9 cellular contexts compared by ENCODE assay signal in genomic region chr1:243851765-243852164, GRCh38. TPM values are rescaled to one million over a fixed set of nuclear protein-coding genes. Genes with fewer than 3 reads are reported as not detected.
DNase-seq lines count a peak whose midpoint lies in the region; ATAC-seq, FAIRE-seq and TF ChIP-seq lines count a peak whose summit lies in the region.
"Had no signal": no experiment of that assay in that cellular context is flagged by ENCODE, and none has a peak within 500 bp of the region (broad histone marks: within the 10 kb centered on the region; RNA-seq: fewer than 3 reads in every experiment).

No MANE protein-coding gene starts in this region.

- SMC1A ChIA-PET in GM12878 (lab: Charles Lee; ENCODE audit: uncharacterized antibody, unreplicated experiment): no interaction called here

- no peak overlapping the region for H3K14ac ChIP-seq in IMR-90 (replicated peaks; ENCODE audit: low read depth, low read length)

- no peak overlapping the region for H2BK15ac ChIP-seq in IMR-90 (ENCODE audit: low read depth, low read length)

- TF ChIP-seq EP300 in GM12878 (IDR thresholded peaks at IDR 0.05; ENCODE audit: borderline replicate concordance in 1 of 2, control insufficient read depth in 1 of 2, low read depth in 2 of 2, low read length in 2 of 2): no peak

- FAIRE-seq in G401.6 (lab: Jason Lieb, UNC): peak; percentile 27
- FAIRE-seq in GM12878 (lab: Jason Lieb, UNC): no peak
- FAIRE-seq in GM12891 (lab: Jason Lieb, UNC): no peak

- H3K27me3 ChIP-seq in IMR-90 (ENCODE audit: control insufficient read depth, insufficient read depth, low read length) (no peaks in the 10 kb centered on the region), GM12878 (replicated peaks in 1 of 2; ENCODE audit: control insufficient read depth in 2 of 2, insufficient read depth in 2 of 2, low read length in 1 of 2) (no peaks in the 10 kb centered on the region; a peak in 1 of 4 replicates)

- no peak overlapping the region for H3K4me3 ChIP-seq in IMR-90 (ENCODE audit: insufficient read depth, low read depth, low read length)
- H3K4me3 ChIP-seq in GM12878: peak overlapping the region; percentile 75; the same call in 1 of the 2 replicates

- H3K36me3 Mint-ChIP-seq in nephron progenitor cell (ENCODE audit: low read depth): no peaks in the 10 kb centered on the region

- peaks cover 30% of the 10 kb centered on the region for H3K4me1 Mint-ChIP-seq in nephron progenitor cell

- H3K9me1 ChIP-seq in IMR-90 (ENCODE audit: insufficient read depth, low read length): no peaks in the 10 kb centered on the region

- H3K4me1 ChIP-seq in IMR-90 (ENCODE audit: control insufficient read depth, insufficient read depth, low read length) (no peaks in the 10 kb centered on the region; the same call in 1 of the 2 replicates), GM12878 (ENCODE audit: control insufficient read depth, insufficient read depth, low read length) (0 out of 2 replicates have a peak, but pooled peaks cover 7% of the 10 kb centered on the region)

- H2BK5ac ChIP-seq in IMR-90 (ENCODE audit: low read depth, low read length, poor library complexity, severe bottlenecking): no peak overlapping the region

- H3K27me3 Mint-ChIP-seq in nephron progenitor cell (ENCODE audit: low read depth, poor library complexity): peaks cover 8% of the 10 kb centered on the region

- CTCF ChIA-PET in IMR-90 (lab: Yijun Ruan, JAX) (no interaction called here), GM12878 (lab: Yijun Ruan, JAX) (no interaction called here)

- no peak overlapping the region for H2AK9ac ChIP-seq in IMR-90 (replicated peaks; ENCODE audit: low read depth, low read length, poor library complexity)

- no peak for ATAC-seq in IMR-90 (ENCODE audit: low read depth)
- no peak for ATAC-seq in GM12878

- H2AFZ ChIP-seq in IMR-90 (replicated peaks; ENCODE audit: low read length, poor library complexity) (no peak overlapping the region), GM12878 (ENCODE audit: control insufficient read depth, low read depth, low read length) (peak overlapping the region; percentile 70)

- H3K4me3 Mint-ChIP-seq in nephron progenitor cell: peak overlapping the region; percentile 95

- H3K27ac Mint-ChIP-seq in nephron progenitor cell: peak overlapping the region; percentile 76

- H4K8ac ChIP-seq in IMR-90 (ENCODE audit: low read depth in 2 of 2, low read length in 2 of 2): no peak overlapping the region

- H3K23ac ChIP-seq in IMR-90 (ENCODE audit: low read depth, low read length): 0 out of 2 replicates have a peak overlapping the region, but pooled peaks have one; percentile 52

- WGBS in IMR-90 (ENCODE audit: extremely low coverage in 2 of 2, insufficient read length in 1 of 2), 2 experiments: no CpG with 5 or more reads among the region's 3 CpGs
- WGBS in GM12878 (ENCODE audit: insufficient coverage, insufficient replicate concordance, low lambda C conversion rate, missing lambda C conversion rate): 58% methylated on average over 2 of the region's 3 CpGs

- TF ChIP-seq RAD21 in IMR-90 (IDR thresholded peaks at IDR 0.05; ENCODE audit: low read length) (no peak), GM12878 (IDR thresholded peaks at IDR 0.05; ENCODE audit: insufficient read depth, low read depth, low read length) (no peak)

- H3K4me2 ChIP-seq in IMR-90 (ENCODE audit: low read depth, low read length) (no peak overlapping the region), GM12878 (ENCODE audit: control insufficient read depth, insufficient read depth) (peak overlapping the region; percentile 81; the same call in 1 of the 2 replicates)

- H4K91ac ChIP-seq in IMR-90 (ENCODE audit: insufficient read depth, low read depth, low read length): no peak overlapping the region

- H3K79me1 ChIP-seq in IMR-90 (ENCODE audit: low read depth in 1 of 2, low read length in 2 of 2): peaks cover 5 to 16% of the 10 kb centered on the region in 2 experiments; a peak in 2 of 4 replicates

- no peak overlapping the region for H3K4ac ChIP-seq in IMR-90 (ENCODE audit: low read depth, low read length)

- H3K79me2 ChIP-seq in GM12878 (ENCODE audit: control insufficient read depth, insufficient read depth, low read length): no peaks in the 10 kb centered on the region

- no peak for TF ChIP-seq POLR2A in IMR-90 (IDR thresholded peaks at IDR 0.05; ENCODE audit: low read depth, low read length)
- no peak for TF ChIP-seq POLR2A in GM12878 (IDR thresholded peaks at IDR 0.05; ENCODE audit: low read depth, low read length)
- no peak for TF ChIP-seq POLR2A in GM12891 (IDR thresholded peaks at IDR 0.05; ENCODE audit: low read depth, low read length)

- no peaks in the 10 kb centered on the region for H3K9me3 Mint-ChIP-seq in nephron progenitor cell

- dilution Hi-C loops in IMR-90 (cut with HindIII; ENCODE audit: low sequenced_read_pairs, unreplicated experiment): no loop called here

- no peak overlapping the region for H2BK120ac ChIP-seq in IMR-90 (ENCODE audit: low read depth, low read length)

- RAD21 ChIA-PET in GM12878 (lab: Charles Lee; ENCODE audit: unreplicated experiment): no interaction called here

- DNase-seq in IMR-90: no peak
- DNase-seq in GM12878 (ENCODE audit: low read depth, low spot score): no peak
- DNase-seq in nephron progenitor cell: no peak
- DNase-seq in GM12891 (ENCODE audit: insufficient read length, low spot score): no peak
- no peak for DNase-seq in SKM-1 treated with dmso at 0.1 percent for 144 hours (lab: John Stamatoyannopoulos, UW; ENCODE audit: unreplicated experiment)
- no peak for DNase-seq in NCI-H2107 treated with DMSO at 0.1 percent for 48 hours (lab: John Stamatoyannopoulos, UW; ENCODE audit: unreplicated experiment)
- no peak for DNase-seq in stimulated activated CD4-positive, alpha-beta T cell treated with anti-CD3 and anti-CD28 coated beads, Interleukin-12 subunit alpha, Interleukin-12 subunit beta, amount 100 ng/mL, for 4 hours
- DNase-seq: islet precursor cell had no signal

- no peak overlapping the region for H3K18ac ChIP-seq in IMR-90 (ENCODE audit: low read depth, low read length)

- no peak overlapping the region for H4K5ac ChIP-seq in IMR-90 (ENCODE audit: low read depth, low read length)

- POLR2A ChIA-PET in IMR-90 (lab: Charles Lee; ENCODE audit: unreplicated experiment): no interaction called here
- POLR2A ChIA-PET in GM12878 (lab: Charles Lee): no interaction called here

- H3K9me3 ChIP-seq in IMR-90 (ENCODE audit: control insufficient read depth, insufficient read depth, low read length) (no peaks in the 10 kb centered on the region), GM12878 (replicated peaks; ENCODE audit: control insufficient read depth, insufficient read depth, low read length) (no peaks in the 10 kb centered on the region)

- BruUV-seq in IMR-90 (replicated peaks; lab: Mats Ljungman, UMichigan) (no TSS peak), GM12878 (replicated peaks; lab: Mats Ljungman, UMichigan) (no TSS peak)

- H4K20me1 ChIP-seq in IMR-90 (ENCODE audit: insufficient read depth, low read length) (peaks cover 14% of the 10 kb centered on the region; the same call in 1 of the 2 replicates), GM12878 (ENCODE audit: control insufficient read depth, insufficient read depth) (no peaks in the 10 kb centered on the region)

- H3K36me3 ChIP-seq in IMR-90 (ENCODE audit: control insufficient read depth, insufficient read depth, low read length) (no peaks in the 10 kb centered on the region), GM12878 (ENCODE audit: control insufficient read depth in 2 of 2, insufficient read depth in 2 of 2, low read length in 1 of 2) (no peaks in the 10 kb centered on the region)

- no peak for TF ChIP-seq CTCF in IMR-90 (conservative IDR thresholded peaks at IDR 0.05; ENCODE audit: low read depth, low read length)
- no peak for TF ChIP-seq CTCF in GM12878 (IDR thresholded peaks at IDR 0.05 in 2 of 3, conservative IDR thresholded peaks at IDR 0.05 in 1 of 3; ENCODE audit: control insufficient read depth in 2 of 3, extremely low read depth in 1 of 3, insufficient read depth in 1 of 3, low read depth in 3 of 3, low read length in 3 of 3)
- no peak for TF ChIP-seq CTCF in nephron progenitor cell (IDR thresholded peaks at IDR 0.05)

- H3K56ac ChIP-seq in IMR-90 (ENCODE audit: extremely low read depth, insufficient read depth, low read length): no peak overlapping the region

- H2BK20ac ChIP-seq in IMR-90 (ENCODE audit: low read depth, low read length): no peak overlapping the region

- intact Hi-C loops in IMR-90 (cut with micrococcal nuclease) (loop anchor here (2.0 kb wide), 3 partner anchors 65 to 507 kb away; no protein-coding TSS in a partner anchor), GM12878 (cut with micrococcal nuclease; ENCODE audit: unreplicated experiment) (no loop called here)

- H3K9ac ChIP-seq in IMR-90 (ENCODE audit: low read depth, low read length) (no peak overlapping the region), GM12878 (ENCODE audit: control insufficient read depth, insufficient read depth, low read length) (no peak overlapping the region)

- in situ Hi-C loops in IMR-90 (cut with MboI; ENCODE audit: low sequenced_read_pairs) (no loop called here), GM12878 (cut with MboI) (no loop called here)

- H2AK5ac ChIP-seq in IMR-90 (ENCODE audit: low read depth, low read length): no peak overlapping the region

- H3K27ac ChIP-seq in IMR-90 (ENCODE audit: insufficient read depth, low read length) (no peak overlapping the region), GM12878 (ENCODE audit: control insufficient read depth, insufficient read depth) (no peak overlapping the region)

RNA-seq across cellular contexts. Expression of gene AKT3, which starts 1.7 kb away (rescaled TPM):
- total RNA-seq in IMR-90 (2012; rRNA removed) (19.4 and 30.0 TPM in 2 replicates), GM12878 (2014; rRNA removed) (0.11 and 0.34 TPM in 2 replicates), GM12878 (2014; rRNA removed; fragmentation: Illumina TruSeq; extraction: Trizol) (0.27 and 0.32 TPM in 2 replicates), GM12878 (2021) (0.27 and 0.44 TPM in 2 replicates)
- polyA plus RNA-seq in IMR-90 (2012; rRNA removed) (13.6 and 15.2 TPM in 2 replicates), GM12878 (2011; rRNA removed) (0.48 and 0.63 TPM in 2 replicates), GM12878 (2014; fragmentation: Illumina TruSeq; extraction: Trizol) (0.10 and 0.56 TPM in 2 replicates), GM12878 (2014; fragmentation: Nextera tagmentation; extraction: Ambion mirVana) (under 1 TPM; 0.03 to 0.04 TPM), GM12878 (2014; rRNA removed) (0.05 and 0.09 TPM in 2 replicates), GM12878 (2016; fragmentation: Nextera tagmentation; extraction: Ambion mirVana) (under 1 TPM; 0.09 to 0.11 TPM)
- polyA plus RNA-seq in IMR-90 (2012; cell fraction: cytosol; rRNA removed): 5.0 and 7.1 TPM in 2 replicates
- polyA plus RNA-seq in IMR-90 (2012; cell fraction: nucleus; rRNA removed; ENCODE audit: low replicate concordance): 2.6 and 20.5 TPM in 2 replicates
- 2.0 and 2.6 TPM in 2 replicates for total RNA-seq in GM12878 (2013; cell fraction: nucleolus; rRNA removed)
- 2.1 TPM for polyA plus RNA-seq in GM12878 (2011; ENCODE audit: low read depth)
- 0.16 and 0.17 TPM in 2 replicates for polyA plus RNA-seq in GM12878 (2011; cell fraction: cytosol; rRNA removed)
- polyA plus RNA-seq in GM12878 (2011; cell fraction: nucleus; rRNA removed): 0.61 and 0.70 TPM in 2 replicates
- 2.5 and 4.6 TPM in 2 replicates for polyA plus RNA-seq in GM12878 (2012)
- 0.98 and 1.0 TPM in 2 replicates for polyA minus RNA-seq in GM12878 (2011; rRNA and poly(A)+ RNA removed)
- polyA minus RNA-seq in GM12878 (2011; cell fraction: cytosol; rRNA and poly(A)+ RNA removed): 0.21 TPM in 1 of 2 replicates, not detected in the other
- 0.73 and 0.86 TPM in 2 replicates for polyA minus RNA-seq in GM12878 (2011; cell fraction: nucleus; rRNA and poly(A)+ RNA removed)
- 0.31 TPM for polyA plus RNA-seq in GM12891 (2012; ENCODE audit: low read depth, missing spikeins)
